In the genomic region with DNA sequence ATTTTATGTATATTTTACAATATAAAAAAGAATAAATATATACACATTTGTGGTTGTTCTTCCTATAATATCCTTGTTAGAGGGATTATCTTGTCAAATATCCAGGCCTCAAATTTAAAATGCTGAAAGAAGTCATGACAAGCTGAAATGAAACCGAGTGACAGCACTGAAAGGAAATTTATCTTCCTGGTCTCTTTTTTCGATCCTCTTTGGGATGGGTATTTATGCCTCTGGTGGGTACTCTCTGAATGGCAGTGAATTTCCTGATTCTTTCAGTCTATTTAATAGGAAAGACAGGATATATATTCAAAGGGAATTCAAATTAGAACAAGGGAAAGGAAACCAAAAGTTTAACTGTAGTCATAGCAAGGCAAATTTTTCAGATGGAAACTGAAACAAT, we compare ENCODE assay signal across 17 cellular contexts.
"Had no signal": no experiment of that assay in that cellular context is flagged by ENCODE, and none has a peak within 500 bp of the region (broad histone marks: within the 10 kb centered on the region; RNA-seq: fewer than 3 reads in every experiment).

No MANE protein-coding gene starts in this region.

- H3K4me3 Mint-ChIP-seq: activated T-cell treated with anti-CD3 and anti-CD28 coated beads, Interleukin-2, amount 50 U/mL, for 4 hours; brain; natural killer cell had no signal

- H3K27ac ChIP-seq: esophagus muscularis mucosa, foreskin keratinocyte, heart right ventricle, uterus had no signal

- ATAC-seq: activated CD4-positive, CD25-positive, alpha-beta regulatory T cell treated with anti-CD3 and anti-CD28 coated beads, Interleukin-2, amount 50 U/mL, for 24 hours; activated naive CD4-positive, alpha-beta T cell treated with anti-CD3 and anti-CD28 coated beads, Interleukin-2, amount 50 U/mL, for 72 hours; activated T-cell treated with anti-CD3 and anti-CD28 coated beads, Interleukin-2, amount 50 U/mL, for 4 hours; foreskin keratinocyte; heart right ventricle; left lobe of liver; mucosa of descending colon; natural killer cell had no signal

- DNase-seq: activated CD4-positive, alpha-beta T cell treated with anti-CD3 and anti-CD28 coated beads, Interleukin-2, amount 50 U/mL, for 4 hours; activated effector memory CD4-positive, alpha-beta T cell treated with anti-CD3 and anti-CD28 coated beads, Interleukin-2, amount 50 U/mL, for 16 hours; activated T-cell treated with anti-CD3 and anti-CD28 coated beads, Interleukin-2, amount 50 U/mL, for 4 hours; amniotic stem cell; foreskin keratinocyte; heart right ventricle; islet precursor cell; mammary epithelial cell; mucosa of descending colon; natural killer cell; uterus had no signal

- FAIRE-seq: endometrium had no signal

- H3K36me3 Mint-ChIP-seq: activated naive CD4-positive, alpha-beta T cell treated with anti-CD3 and anti-CD28 coated beads, Interleukin-2, amount 50 U/mL, for 72 hours; brain; natural killer cell had no signal

- H3K36me3 ChIP-seq: esophagus muscularis mucosa, heart right ventricle, uterus had no signal

- H3K27me3 ChIP-seq: esophagus muscularis mucosa, foreskin keratinocyte, heart right ventricle, uterus had no signal

- H3K9me3 Mint-ChIP-seq: activated naive CD4-positive, alpha-beta T cell treated with anti-CD3 and anti-CD28 coated beads, Interleukin-2, amount 50 U/mL, for 72 hours; activated T-cell treated with anti-CD3 and anti-CD28 coated beads, Interleukin-2, amount 50 U/mL, for 4 hours; natural killer cell had no signal

- H3K4me1 ChIP-seq: esophagus muscularis mucosa, foreskin keratinocyte, heart right ventricle, uterus had no signal

- H3K9me3 ChIP-seq: esophagus muscularis mucosa, mucosa of descending colon, uterus had no signal

- H3K27ac Mint-ChIP-seq: activated naive CD4-positive, alpha-beta T cell treated with anti-CD3 and anti-CD28 coated beads, Interleukin-2, amount 50 U/mL, for 72 hours; brain; natural killer cell had no signal

- H3K4me3 ChIP-seq: esophagus muscularis mucosa, heart right ventricle, mucosa of descending colon, uterus had no signal
